17 cellular contexts compared by ENCODE assay signal in the genomic region with DNA sequence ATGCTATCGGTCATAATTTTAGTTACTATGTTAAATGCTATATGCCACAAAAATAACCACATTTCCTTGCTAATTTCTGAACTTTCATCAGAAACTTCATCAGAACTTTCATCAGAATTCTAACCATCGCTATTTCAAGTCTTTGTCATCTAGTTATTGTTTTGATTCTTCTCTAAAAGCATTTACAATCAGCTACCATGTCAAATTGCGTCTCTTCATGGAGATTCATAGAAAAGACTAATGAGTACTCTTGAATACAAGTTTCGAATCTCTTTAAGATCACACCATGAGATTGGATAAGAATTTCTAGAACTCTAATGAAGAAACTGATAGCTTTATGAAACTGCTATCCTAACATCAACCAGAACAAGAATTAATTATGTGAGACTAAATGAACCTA. TPM values are rescaled to one million over a fixed set of nuclear protein-coding genes. Genes with fewer than 3 reads are reported as not detected.
DNase-seq lines count a peak whose midpoint lies in the region; ATAC-seq, FAIRE-seq and TF ChIP-seq lines count a peak whose summit lies in the region.
"Had no signal": no experiment of that assay in that cellular context is flagged by ENCODE, and none has a peak within 500 bp of the region (broad histone marks: within the 10 kb centered on the region; RNA-seq: fewer than 3 reads in every experiment).

No MANE protein-coding gene starts in this region.

- no peak overlapping the region for H3K9ac ChIP-seq in kidney (ENCODE audit: low read length in 2 of 2)
- H3K9ac ChIP-seq in neural progenitor cell, result no peak overlapping the region
- H3K9ac ChIP-seq: BLaER1 had no signal

- H3K4me3 Mint-ChIP-seq in activated CD4-positive, alpha-beta T cell treated with anti-CD3 and anti-CD28 coated beads for 36 hours, result no peak overlapping the region
- H3K4me3 Mint-ChIP-seq in activated T-cell treated with anti-CD3 and anti-CD28 coated beads, Interleukin-2, amount 50 U/mL, for 24 hours, result no peak overlapping the region
- no peak overlapping the region for H3K4me3 Mint-ChIP-seq in T-helper 2 cell treated with Interferon-gamma antibody and Interleukin-4, amounts not matched to agents 5 μg/mL and 100 μg/mL, for 36 hours
- H3K4me3 Mint-ChIP-seq in stimulated activated effector memory CD8-positive, alpha-beta T cell treated with anti-CD3 and anti-CD28 coated beads, Interleukin-12 subunit alpha, Interleukin-12 subunit beta, amount 100 ng/mL, for 72 hours, result no peak overlapping the region
- no peak overlapping the region for H3K4me3 Mint-ChIP-seq in neural progenitor cell
- H3K4me3 Mint-ChIP-seq: CD14-positive monocyte; CD4-positive, alpha-beta memory T cell; H9 had no signal

- H3K27ac ChIP-seq in kidney (ENCODE audit: low read depth in 2 of 2, low read length in 2 of 2) (no peak overlapping the region), neural progenitor cell (no peak overlapping the region)
- H3K27ac ChIP-seq: BLaER1 had no signal

- H3K4me2 ChIP-seq in neural progenitor cell, result no peak overlapping the region

- no peak overlapping the region for H2AFZ ChIP-seq in neural progenitor cell (replicated peaks)

- DNase-seq in activated CD4-positive, alpha-beta T cell treated with anti-CD3 and anti-CD28 coated beads for 36 hours, result no peak
- DNase-seq in activated CD4-positive, alpha-beta T cell treated with anti-CD3 and anti-CD28 coated beads, Interleukin-2, amount 50 U/mL, for 1 hour, result no peak
- no peak for DNase-seq in activated T-cell treated with anti-CD3 and anti-CD28 coated beads, Interleukin-2, amount 50 U/mL, for 24 hours
- DNase-seq in activated T-cell treated with anti-CD3 and anti-CD28 coated beads, Interleukin-2, amount 50 U/mL, for 1 hour, result no peak
- DNase-seq in T-helper 2 cell treated with Interferon-gamma antibody and Interleukin-4, amounts not matched to agents 5 μg/mL and 100 μg/mL, for 36 hours (ENCODE audit: low spot score), result no peak
- DNase-seq in stimulated activated effector memory CD8-positive, alpha-beta T cell treated with anti-CD3 and anti-CD28 coated beads, Interleukin-12 subunit alpha, Interleukin-12 subunit beta, amount 100 ng/mL, for 72 hours (ENCODE audit: low spot score in 2 of 2), result no peak
- DNase-seq in kidney (no peak), neural progenitor cell (ENCODE audit: low spot score) (no peak)
- DNase-seq: 8988T; CD4-positive, alpha-beta memory T cell; DMS153; DMS79; GDM1; H9 had no signal

- H3K79me2 ChIP-seq in neural progenitor cell (ENCODE audit: low read depth), result no peaks in the 10 kb centered on the region

- H3K36me3 Mint-ChIP-seq in activated CD4-positive, alpha-beta T cell treated with anti-CD3 and anti-CD28 coated beads for 36 hours (ENCODE audit: low read depth), result no peaks in the 10 kb centered on the region
- H3K36me3 Mint-ChIP-seq in activated T-cell treated with anti-CD3 and anti-CD28 coated beads, Interleukin-2, amount 50 U/mL, for 24 hours (ENCODE audit: low read depth), result no peaks in the 10 kb centered on the region
- H3K36me3 Mint-ChIP-seq in T-helper 2 cell treated with Interferon-gamma antibody and Interleukin-4, amounts not matched to agents 5 μg/mL and 100 μg/mL, for 36 hours (ENCODE audit: low read depth), result peaks cover 4% of the 10 kb centered on the region
- H3K36me3 Mint-ChIP-seq in stimulated activated effector memory CD8-positive, alpha-beta T cell treated with anti-CD3 and anti-CD28 coated beads, Interleukin-12 subunit alpha, Interleukin-12 subunit beta, amount 100 ng/mL, for 72 hours, result no peaks in the 10 kb centered on the region
- H3K36me3 Mint-ChIP-seq in neural progenitor cell, result no peaks in the 10 kb centered on the region
- H3K36me3 Mint-ChIP-seq: CD14-positive monocyte; CD4-positive, alpha-beta memory T cell had no signal

- CTCF ChIA-PET in activated CD4-positive, alpha-beta T cell treated with anti-CD3 and anti-CD28 coated beads for 36 hours (lab: Charles Lee), result interaction anchor here (1.0 to 3.2 kb wide), 10 partner anchors 8 to 272 kb away, joined by 3 to 11 read pairs (median 6); no protein-coding TSS in a partner anchor

- no peak overlapping the region for H3K27ac Mint-ChIP-seq in activated CD4-positive, alpha-beta T cell treated with anti-CD3 and anti-CD28 coated beads for 36 hours
- H3K27ac Mint-ChIP-seq in activated T-cell treated with anti-CD3 and anti-CD28 coated beads, Interleukin-2, amount 50 U/mL, for 24 hours, result peak overlapping the region; percentile 75
- H3K27ac Mint-ChIP-seq in T-helper 2 cell treated with Interferon-gamma antibody and Interleukin-4, amounts not matched to agents 5 μg/mL and 100 μg/mL, for 36 hours, result peak overlapping the region; percentile 51
- H3K27ac Mint-ChIP-seq in stimulated activated effector memory CD8-positive, alpha-beta T cell treated with anti-CD3 and anti-CD28 coated beads, Interleukin-12 subunit alpha, Interleukin-12 subunit beta, amount 100 ng/mL, for 72 hours, result no peak overlapping the region
- H3K27ac Mint-ChIP-seq in neural progenitor cell, result no peak overlapping the region
- H3K27ac Mint-ChIP-seq: CD14-positive monocyte; CD4-positive, alpha-beta memory T cell; H9 had no signal

- no peaks in the 10 kb centered on the region for H3K27me3 Mint-ChIP-seq in activated CD4-positive, alpha-beta T cell treated with anti-CD3 and anti-CD28 coated beads for 36 hours
- no peaks in the 10 kb centered on the region for H3K27me3 Mint-ChIP-seq in activated T-cell treated with anti-CD3 and anti-CD28 coated beads, Interleukin-2, amount 50 U/mL, for 24 hours
- H3K27me3 Mint-ChIP-seq in T-helper 2 cell treated with Interferon-gamma antibody and Interleukin-4, amounts not matched to agents 5 μg/mL and 100 μg/mL, for 36 hours (ENCODE audit: low read depth), result no peaks in the 10 kb centered on the region
- peaks cover 2% of the 10 kb centered on the region for H3K27me3 Mint-ChIP-seq in neural progenitor cell (ENCODE audit: insufficient read depth, low read depth)

- no peaks in the 10 kb centered on the region for H3K9me3 Mint-ChIP-seq in activated CD4-positive, alpha-beta T cell treated with anti-CD3 and anti-CD28 coated beads for 36 hours (ENCODE audit: low read depth)
- H3K9me3 Mint-ChIP-seq in activated T-cell treated with anti-CD3 and anti-CD28 coated beads, Interleukin-2, amount 50 U/mL, for 24 hours, result no peaks in the 10 kb centered on the region
- H3K9me3 Mint-ChIP-seq in T-helper 2 cell treated with Interferon-gamma antibody and Interleukin-4, amounts not matched to agents 5 μg/mL and 100 μg/mL, for 36 hours, result no peaks in the 10 kb centered on the region
- H3K9me3 Mint-ChIP-seq in stimulated activated effector memory CD8-positive, alpha-beta T cell treated with anti-CD3 and anti-CD28 coated beads, Interleukin-12 subunit alpha, Interleukin-12 subunit beta, amount 100 ng/mL, for 72 hours, result no peaks in the 10 kb centered on the region
- H3K9me3 Mint-ChIP-seq in neural progenitor cell, result peaks cover 15% of the 10 kb centered on the region
- H3K9me3 Mint-ChIP-seq: CD14-positive monocyte had no signal

- H3K27me3 ChIP-seq in neural progenitor cell, result no peaks in the 10 kb centered on the region
- H3K27me3 ChIP-seq: BLaER1 had no signal

- H3F3A ChIP-seq in neural progenitor cell (ENCODE audit: low read depth), result peaks cover 15% of the 10 kb centered on the region

- H3K4me1 Mint-ChIP-seq in activated CD4-positive, alpha-beta T cell treated with anti-CD3 and anti-CD28 coated beads for 36 hours, result peaks cover 19% of the 10 kb centered on the region
- peaks cover 17% of the 10 kb centered on the region for H3K4me1 Mint-ChIP-seq in activated T-cell treated with anti-CD3 and anti-CD28 coated beads, Interleukin-2, amount 50 U/mL, for 24 hours (ENCODE audit: low read depth)
- peaks cover 32% of the 10 kb centered on the region for H3K4me1 Mint-ChIP-seq in T-helper 2 cell treated with Interferon-gamma antibody and Interleukin-4, amounts not matched to agents 5 μg/mL and 100 μg/mL, for 36 hours (ENCODE audit: low read depth)
- H3K4me1 Mint-ChIP-seq in stimulated activated effector memory CD8-positive, alpha-beta T cell treated with anti-CD3 and anti-CD28 coated beads, Interleukin-12 subunit alpha, Interleukin-12 subunit beta, amount 100 ng/mL, for 72 hours, result peaks cover 40% of the 10 kb centered on the region
- peaks cover 17% of the 10 kb centered on the region for H3K4me1 Mint-ChIP-seq in neural progenitor cell
- H3K4me1 Mint-ChIP-seq: CD14-positive monocyte had no signal

- peak; percentile 63 for ATAC-seq in activated CD4-positive, alpha-beta T cell treated with anti-CD3 and anti-CD28 coated beads for 36 hours
- peak; percentile 75 for ATAC-seq in stimulated activated effector memory CD8-positive, alpha-beta T cell treated with anti-CD3 and anti-CD28 coated beads, Interleukin-12 subunit alpha, Interleukin-12 subunit beta, amount 100 ng/mL, for 72 hours

- FAIRE-seq in kidney (lab: Jason Lieb, UNC), result no peak
- FAIRE-seq: GM19239 had no signal

- POLR2A ChIA-PET in activated CD4-positive, alpha-beta T cell treated with anti-CD3 and anti-CD28 coated beads for 36 hours (lab: Charles Lee), result no interaction called here

- no peaks in the 10 kb centered on the region for H4K20me1 ChIP-seq in neural progenitor cell (ENCODE audit: low read depth)
- H4K20me1 ChIP-seq: BLaER1 had no signal

- H3K4me1 ChIP-seq in kidney (ENCODE audit: control insufficient read depth in 1 of 2, insufficient read depth in 1 of 2, low read depth in 1 of 2, low read length in 2 of 2), result no peaks in the 10 kb centered on the region
- peaks cover 10% of the 10 kb centered on the region for H3K4me1 ChIP-seq in neural progenitor cell

- TF ChIP-seq CTCF in kidney (IDR thresholded peaks at IDR 0.05; ENCODE audit: borderline replicate concordance, extremely low read depth, insufficient read depth) (no peak), neural progenitor cell (IDR thresholded peaks at IDR 0.05) (no peak)

- H3K9me3 ChIP-seq in kidney (ENCODE audit: control insufficient read depth in 1 of 2, low read length in 2 of 2), result no peaks in the 10 kb centered on the region
- no peaks in the 10 kb centered on the region for H3K9me3 ChIP-seq in neural progenitor cell (ENCODE audit: low read depth)

- no peak overlapping the region for H3K4me3 ChIP-seq in kidney (ENCODE audit: low read length in 2 of 2)
- no peak overlapping the region for H3K4me3 ChIP-seq in neural progenitor cell
- H3K4me3 ChIP-seq: BLaER1 had no signal

- H3K36me3 ChIP-seq in kidney (ENCODE audit: control insufficient read depth in 1 of 2, insufficient read depth in 2 of 2, low read length in 2 of 2) (no peaks in the 10 kb centered on the region), neural progenitor cell (no peaks in the 10 kb centered on the region)
- H3K36me3 ChIP-seq: BLaER1 had no signal

- intact Hi-C loops in activated CD4-positive, alpha-beta T cell treated with anti-CD3 and anti-CD28 coated beads for 36 hours (cut with DNase I, micrococcal nuclease), result loop anchor here (2.0 to 10.0 kb wide), 3 partner anchors 16 to 786 kb away; a partner anchor contains a TSS
- intact Hi-C loops in kidney (cut with DNase I), result loop anchor here (10.0 kb wide), 1 partner anchor 66 kb away; no protein-coding TSS in a partner anchor

RNA-seq across cellular contexts. Expression of a gene that starts 52.7 kb away (rescaled TPM):
- 10 to 100 TPM; 51.8 to 53.4 TPM for total RNA-seq in activated CD4-positive, alpha-beta T cell treated with anti-CD3 and anti-CD28 coated beads for 36 hours
- 144 TPM for total RNA-seq in kidney
- polyA plus RNA-seq in kidney (ENCODE audit: insufficient read depth, low read depth, low replicate concordance), result 88.3 TPM
- 90.9 and 128 TPM in 2 replicates for total RNA-seq in neural progenitor cell (ENCODE audit: low replicate concordance)

Comparison
In these comparisons a context has a peak if more than half of its experiments do, and no peak if none do; other contexts are left out.
1. H3K27ac Mint-ChIP-seq: peak in activated T-cell treated with anti-CD3 and anti-CD28 coated beads, Interleukin-2, amount 50 U/mL, for 24 hours (single experiment) and T-helper 2 cell treated with Interferon-gamma antibody and Interleukin-4, amounts not matched to agents 5 μg/mL and 100 μg/mL, for 36 hours (single experiment); none in activated CD4-positive, alpha-beta T cell treated with anti-CD3 and anti-CD28 coated beads for 36 hours (single experiment), stimulated activated effector memory CD8-positive, alpha-beta T cell treated with anti-CD3 and anti-CD28 coated beads, Interleukin-12 subunit alpha, Interleukin-12 subunit beta, amount 100 ng/mL, for 72 hours (single experiment) and neural progenitor cell (single experiment).